22 cellular contexts compared by ENCODE assay signal in genomic region chr6:10276888-10277287, GRCh38.
DNase-seq lines count a peak whose midpoint lies in the region; ATAC-seq, FAIRE-seq and TF ChIP-seq lines count a peak whose summit lies in the region.
"Had no signal": no experiment of that assay in that cellular context is flagged by ENCODE, and none has a peak within 500 bp of the region (broad histone marks: within the 10 kb centered on the region; RNA-seq: fewer than 3 reads in every experiment).

No MANE protein-coding gene starts in this region.

- no peak for FAIRE-seq in urothelium cell line (lab: Jason Lieb, UNC)

- no peaks in the 10 kb centered on the region for H4K20me1 ChIP-seq in mammary epithelial cell (ENCODE audit: insufficient read depth, low read length)
- H4K20me1 ChIP-seq in hepatocyte (ENCODE audit: insufficient read depth, poor library complexity, severe bottlenecking): no peaks in the 10 kb centered on the region

- no peaks in the 10 kb centered on the region for H3K36me3 ChIP-seq in mammary epithelial cell (ENCODE audit: insufficient read depth, low read length)
- H3K36me3 ChIP-seq in breast epithelium: no peaks in the 10 kb centered on the region
- H3K36me3 ChIP-seq in RWPE2 (ENCODE audit: low read depth): no peaks in the 10 kb centered on the region
- no peaks in the 10 kb centered on the region for H3K36me3 ChIP-seq in hepatocyte (replicated peaks; ENCODE audit: insufficient read depth, low read depth)

- no peak overlapping the region for H3K9ac ChIP-seq in mammary epithelial cell (ENCODE audit: insufficient read depth, low read length)

- WGBS in mammary epithelial cell (ENCODE audit: low coverage, missing lambda C conversion rate): 100% methylated on average over 2 of the region's 2 CpGs
- 39% methylated on average over 2 of the region's 2 CpGs for WGBS in hepatocyte (ENCODE audit: low lambda C conversion rate, missing lambda C conversion rate)

- no peaks in the 10 kb centered on the region for H3K9me2 ChIP-seq in hepatocyte (replicated peaks; ENCODE audit: insufficient read depth)

- TF ChIP-seq CTCF in mammary epithelial cell (conservative IDR thresholded peaks at IDR 0.05 in 1 of 2, IDR thresholded peaks at IDR 0.05 in 1 of 2; ENCODE audit: extremely low read depth in 1 of 2, insufficient read depth in 1 of 2, low read depth in 1 of 2, low read length in 2 of 2) (no peak), breast epithelium (IDR thresholded peaks at IDR 0.05) (no peak), RWPE2 (IDR thresholded peaks at IDR 0.05; ENCODE audit: poor library complexity, severe bottlenecking) (no peak), hepatocyte (IDR thresholded peaks at IDR 0.05; ENCODE audit: poor library complexity) (no peak)

- H3K9me3 ChIP-seq in mammary epithelial cell (replicated peaks; ENCODE audit: insufficient read depth, low read length): no peaks in the 10 kb centered on the region
- no peaks in the 10 kb centered on the region for H3K9me3 ChIP-seq in breast epithelium
- peaks cover 2% of the 10 kb centered on the region for H3K9me3 ChIP-seq in RWPE2 (ENCODE audit: severe bottlenecking)
- no peaks in the 10 kb centered on the region for H3K9me3 ChIP-seq in hepatocyte (ENCODE audit: low read depth)

- in situ Hi-C loops in mammary epithelial cell (cut with MboI; ENCODE audit: low sequenced_read_pairs in 2 of 2): no loop called here

- ATAC-seq in RWPE2 (ENCODE audit: low read depth) (no peak), GM18873 (IDR thresholded peaks at IDR 0.05; ENCODE audit: low FRiP score, unreplicated experiment) (no peak)
- ATAC-seq: CD8-positive, alpha-beta T cell; Right ventricle myocardium inferior had no signal

- dilution Hi-C loops in mammary epithelial cell (cut with HindIII; ENCODE audit: low sequenced_read_pairs): no loop called here

- H3K79me2 ChIP-seq in mammary epithelial cell (ENCODE audit: insufficient read depth, low read length): no peaks in the 10 kb centered on the region
- no peaks in the 10 kb centered on the region for H3K79me2 ChIP-seq in hepatocyte

- H3K27ac ChIP-seq in mammary epithelial cell (ENCODE audit: insufficient read depth, low read depth, low read length) (no peak overlapping the region), breast epithelium (no peak overlapping the region), RWPE2 (ENCODE audit: poor library complexity, severe bottlenecking) (peak overlapping the region; percentile 22), hepatocyte (no peak overlapping the region)

- no peaks in the 10 kb centered on the region for H3K27me3 ChIP-seq in mammary epithelial cell (ENCODE audit: insufficient read depth, low read length)
- H3K27me3 ChIP-seq in breast epithelium: no peaks in the 10 kb centered on the region
- H3K27me3 ChIP-seq in RWPE2 (ENCODE audit: insufficient read depth, poor library complexity, severe bottlenecking): no peaks in the 10 kb centered on the region
- no peaks in the 10 kb centered on the region for H3K27me3 ChIP-seq in hepatocyte

- DNase-seq in mammary epithelial cell (no peak), breast epithelium (ENCODE audit: low spot score in 2 of 2) (no peak), RWPE2 (ENCODE audit: low spot score) (no peak), hepatocyte (ENCODE audit: low spot score) (no peak), urothelium cell line (ENCODE audit: low spot score) (peak; percentile 18)
- no peak for DNase-seq in activated CD4-positive, alpha-beta T cell treated with anti-CD3 and anti-CD28 coated beads, Interleukin-2, amount 50 U/mL, for 1 hour
- no peak for DNase-seq in activated CD4-positive, CD25-positive, alpha-beta regulatory T cell (lab: John Stamatoyannopoulos, UW)
- DNase-seq: 8988T; AML-193; C1 segment of cervical spinal cord; CD8-positive, alpha-beta T cell; DND-41; GDM1; MV-4-11; NCI-H1105 treated with DMSO at 0.1 percent for 48 hours; NCI-H2029 treated with DMSO at 0.1 percent for 48 hours; NCI-H345; NCI-H524; NCI-H774; OCI-M1 had no signal

- no peak overlapping the region for H3K4me2 ChIP-seq in mammary epithelial cell (ENCODE audit: insufficient read depth, low read depth, low read length)
- H3K4me2 ChIP-seq in hepatocyte: no peak overlapping the region

- intact Hi-C loops in mammary epithelial cell (cut with micrococcal nuclease) (no loop called here), breast epithelium (cut with DNase I; ENCODE audit: low total_unique reads) (no loop called here)

- CTCF ChIA-PET in mammary epithelial cell (lab: Charles Lee; ENCODE audit: low non-redundant PET): no interaction called here

- no peak overlapping the region for H3K4me3 ChIP-seq in mammary epithelial cell (replicated peaks in 1 of 3; ENCODE audit: insufficient read depth in 1 of 3, low read depth in 2 of 3, low read length in 3 of 3)
- H3K4me3 ChIP-seq in breast epithelium: no peak overlapping the region
- H3K4me3 ChIP-seq in RWPE2 (ENCODE audit: severe bottlenecking): no peak overlapping the region
- no peak overlapping the region for H3K4me3 ChIP-seq in hepatocyte

- H3K4me1 ChIP-seq in mammary epithelial cell (ENCODE audit: insufficient read depth, low read length) (peaks cover 15% of the 10 kb centered on the region), breast epithelium (no peaks in the 10 kb centered on the region), RWPE2 (ENCODE audit: insufficient read depth, poor library complexity, severe bottlenecking) (peaks cover 11% of the 10 kb centered on the region), hepatocyte (ENCODE audit: insufficient read depth) (no peaks in the 10 kb centered on the region)

- H2AFZ ChIP-seq in mammary epithelial cell (ENCODE audit: low read depth, low read length) (peak overlapping the region; percentile 7), hepatocyte (peak overlapping the region; percentile 30)

- no TSS peak for BruUV-seq in mammary epithelial cell (replicated peaks; lab: Mats Ljungman, UMichigan)

- no peak for TF ChIP-seq POLR2A in breast epithelium (IDR thresholded peaks at IDR 0.05)
